Comparison of ENCODE assay signal across 10 cellular contexts in the genomic region with DNA sequence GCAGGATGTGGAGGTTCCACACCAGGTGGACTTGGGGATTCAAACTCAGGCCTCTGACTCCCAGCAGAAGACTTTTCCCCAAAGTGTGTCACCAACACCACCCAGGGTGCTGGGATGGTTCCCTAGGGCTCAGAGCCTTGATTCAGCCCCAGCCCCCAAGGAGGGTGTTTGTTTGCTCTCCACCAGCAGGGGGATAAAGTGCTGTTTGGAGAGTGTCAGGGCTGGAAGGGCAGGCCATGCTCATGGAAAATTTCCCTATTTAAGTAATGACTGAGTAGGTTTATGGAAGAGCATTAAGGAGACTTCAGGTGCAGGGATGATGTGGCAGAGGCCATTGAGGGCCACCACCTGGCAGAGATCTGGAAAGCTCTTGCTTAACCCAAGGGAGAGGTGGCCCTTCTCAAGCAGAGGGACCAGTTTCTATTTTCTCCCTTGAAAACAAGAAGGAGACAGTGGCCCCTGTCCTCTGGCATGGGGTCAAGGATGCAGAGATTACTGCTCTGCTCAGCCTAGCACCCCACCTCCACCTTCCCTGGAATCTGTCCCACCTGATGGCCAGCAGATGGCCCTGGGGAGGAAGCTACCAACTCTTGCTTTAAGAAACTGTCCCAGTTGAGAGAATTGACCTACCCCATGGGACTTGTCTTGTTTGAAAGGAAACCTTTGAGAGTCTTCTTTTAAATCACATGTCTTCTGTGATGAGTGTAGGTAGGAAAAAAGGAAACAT.
DNase-seq lines count a peak whose midpoint lies in the region; ATAC-seq, FAIRE-seq and TF ChIP-seq lines count a peak whose summit lies in the region.
"Had no signal": no experiment of that assay in that cellular context is flagged by ENCODE, and none has a peak within 500 bp of the region (broad histone marks: within the 10 kb centered on the region; RNA-seq: fewer than 3 reads in every experiment).

No MANE protein-coding gene starts in this region.

- peak; percentile 47; the same call in 1 of the 2 replicates for TF ChIP-seq RAD21 in GM12878 (IDR thresholded peaks at IDR 0.05; ENCODE audit: insufficient read depth, low read depth, low read length)

- H3K9ac ChIP-seq in GM12878 (ENCODE audit: control insufficient read depth, insufficient read depth, low read length) (no peak overlapping the region), neural progenitor cell (no peak overlapping the region)

- no peaks in the 10 kb centered on the region; a peak in 1 of 4 replicates for H3K27me3 ChIP-seq in GM12878 (replicated peaks in 1 of 2; ENCODE audit: control insufficient read depth in 2 of 2, insufficient read depth in 2 of 2, low read length in 1 of 2)
- H3K27me3 ChIP-seq in neural progenitor cell, result no peaks in the 10 kb centered on the region

- SMC1A ChIA-PET in GM12878 (lab: Charles Lee; ENCODE audit: uncharacterized antibody, unreplicated experiment), result interaction anchor here (0.6 to 3.0 kb wide), 7 partner anchors 7 to 263 kb away, joined by 3 to 29 read pairs (median 4); no protein-coding TSS in a partner anchor

- no peaks in the 10 kb centered on the region for H4K20me1 ChIP-seq in GM12878 (ENCODE audit: control insufficient read depth, insufficient read depth)
- no peaks in the 10 kb centered on the region for H4K20me1 ChIP-seq in neural progenitor cell (ENCODE audit: low read depth)

- intact Hi-C loops in GM12878 (cut with micrococcal nuclease; ENCODE audit: unreplicated experiment), result loop anchor here (10.0 kb wide), 2 partner anchors 200 to 260 kb away; no protein-coding TSS in a partner anchor
- intact Hi-C loops in Right ventricle myocardium inferior (cut with DNase I), result no loop called here

- RAD21 ChIA-PET in GM12878 (lab: Charles Lee; ENCODE audit: unreplicated experiment), result interaction anchor here (0.7 to 3.0 kb wide), 4 partner anchors 12 to 176 kb away, joined by 3 to 15 read pairs (median 4); no protein-coding TSS in a partner anchor

- TF ChIP-seq CTCF in GM12878 (IDR thresholded peaks at IDR 0.05 in 2 of 3, conservative IDR thresholded peaks at IDR 0.05 in 1 of 3; ENCODE audit: control insufficient read depth in 2 of 3, extremely low read depth in 1 of 3, insufficient read depth in 1 of 3, low read depth in 3 of 3, low read length in 3 of 3) (peak; percentile 34 to 40 (median 39); a peak in 5 of 6 replicates), neural progenitor cell (IDR thresholded peaks at IDR 0.05) (peak; percentile 37), nephron progenitor cell (IDR thresholded peaks at IDR 0.05) (no peak)

- TF ChIP-seq POLR2A in GM12878 (IDR thresholded peaks at IDR 0.05; ENCODE audit: low read depth, low read length), result no peak

- H3K9me3 Mint-ChIP-seq in neural progenitor cell (peaks cover 7% of the 10 kb centered on the region), nephron progenitor cell (no peaks in the 10 kb centered on the region)

- ATAC-seq in GM12878 (peak; percentile 49), Right ventricle myocardium inferior (no peak)

- H3K4me3 Mint-ChIP-seq in neural progenitor cell, result no peak overlapping the region
- no peak overlapping the region for H3K4me3 Mint-ChIP-seq in nephron progenitor cell

- no TSS peak for BruUV-seq in GM12878 (replicated peaks; lab: Mats Ljungman, UMichigan)

- no peak for TF ChIP-seq EP300 in GM12878 (IDR thresholded peaks at IDR 0.05; ENCODE audit: borderline replicate concordance in 1 of 2, control insufficient read depth in 1 of 2, low read depth in 2 of 2, low read length in 2 of 2)

- H3K27me3 Mint-ChIP-seq in neural progenitor cell (ENCODE audit: insufficient read depth, low read depth) (peaks cover 16% of the 10 kb centered on the region), nephron progenitor cell (ENCODE audit: low read depth, poor library complexity) (peaks cover 18% of the 10 kb centered on the region)

- CTCF ChIA-PET in GM12878 (lab: Yijun Ruan, JAX), result interaction anchor here (0.5 to 4.5 kb wide), 15 partner anchors 7 to 458 kb away, joined by 3 to 50 read pairs (median 4); no protein-coding TSS in a partner anchor

- FAIRE-seq in GM12878 (lab: Jason Lieb, UNC), result no peak

- peaks cover 7% of the 10 kb centered on the region for H3F3A ChIP-seq in neural progenitor cell (ENCODE audit: low read depth)

- no peak overlapping the region for H3K4me3 ChIP-seq in GM12878
- H3K4me3 ChIP-seq in neural progenitor cell, result no peak overlapping the region
- H3K4me3 ChIP-seq: SJSA1 had no signal

- H3K27ac ChIP-seq in KOPT-K1 (ENCODE audit: low read depth, low read length, poor library complexity, severe bottlenecking) (peak overlapping the region; percentile 1), GM12878 (ENCODE audit: control insufficient read depth, insufficient read depth) (no peak overlapping the region), neural progenitor cell (no peak overlapping the region)
- H3K27ac ChIP-seq: SJSA1 had no signal

- no peaks in the 10 kb centered on the region for H3K9me3 ChIP-seq in KOPT-K1 (ENCODE audit: insufficient read depth, low read length, poor library complexity, severe bottlenecking)
- no peaks in the 10 kb centered on the region; the same call in 2 of the 3 replicates for H3K9me3 ChIP-seq in GM12878 (replicated peaks; ENCODE audit: control insufficient read depth, insufficient read depth, low read length)
- no peaks in the 10 kb centered on the region for H3K9me3 ChIP-seq in neural progenitor cell (ENCODE audit: low read depth)
- H3K9me3 ChIP-seq: SJSA1 had no signal

- POLR2A ChIA-PET in GM12878 (lab: Charles Lee), result interaction anchor here (1.1 kb wide), 1 partner anchor 198 kb away, joined by 3 read pairs; no protein-coding TSS in a partner anchor

- no peaks in the 10 kb centered on the region for H3K36me3 ChIP-seq in KOPT-K1 (ENCODE audit: insufficient read depth, low read length)
- H3K36me3 ChIP-seq in GM12878 (ENCODE audit: control insufficient read depth in 2 of 2, insufficient read depth in 2 of 2, low read length in 1 of 2), result no peaks in the 10 kb centered on the region
- H3K36me3 ChIP-seq in neural progenitor cell, result no peaks in the 10 kb centered on the region
- H3K36me3 ChIP-seq: SJSA1 had no signal

- peaks cover 9% of the 10 kb centered on the region for H3K4me1 ChIP-seq in GM12878 (ENCODE audit: control insufficient read depth, insufficient read depth, low read length)
- H3K4me1 ChIP-seq in neural progenitor cell, result peaks cover 17% of the 10 kb centered on the region
- H3K4me1 ChIP-seq: SJSA1 had no signal

- H3K4me1 Mint-ChIP-seq in neural progenitor cell (peaks cover 17% of the 10 kb centered on the region), nephron progenitor cell (peaks cover 19% of the 10 kb centered on the region)

- in situ Hi-C loops in GM12878 (cut with MboI), result loop anchor here (25.0 kb wide), 1 partner anchor 358 kb away; no protein-coding TSS in a partner anchor

- H2AFZ ChIP-seq in GM12878 (ENCODE audit: control insufficient read depth, low read depth, low read length), result no peak overlapping the region
- no peak overlapping the region for H2AFZ ChIP-seq in neural progenitor cell (replicated peaks)

- peak; percentile 6 for DNase-seq in NCI-H345 (lab: John Stamatoyannopoulos, UW)
- DNase-seq in NCI-H345 treated with DMSO at 0.1 percent for 48 hours (lab: John Stamatoyannopoulos, UW; ENCODE audit: unreplicated experiment), result no peak
- no peak for DNase-seq in GM12878 (ENCODE audit: low read depth, low spot score)
- no peak for DNase-seq in neural progenitor cell (ENCODE audit: low spot score)
- DNase-seq in NCI-H2171 treated with DMSO at 0.1 percent for 48 hours (lab: John Stamatoyannopoulos, UW), result no peak
- DNase-seq in nephron progenitor cell, result no peak
- DNase-seq in Right ventricle myocardium inferior (ENCODE audit: missing footprints), result no peak
- DNase-seq: activated gamma-delta T cell treated with Interleukin-2 at 50 U/mL for 16 hours had no signal

- H3K27ac Mint-ChIP-seq in neural progenitor cell, result no peak overlapping the region
- H3K27ac Mint-ChIP-seq in nephron progenitor cell, result no peak overlapping the region

- H3K4me2 ChIP-seq in GM12878 (ENCODE audit: control insufficient read depth, insufficient read depth) (no peak overlapping the region), neural progenitor cell (no peak overlapping the region)

- H3K36me3 Mint-ChIP-seq in neural progenitor cell (no peaks in the 10 kb centered on the region), nephron progenitor cell (ENCODE audit: low read depth) (no peaks in the 10 kb centered on the region)

- H3K79me2 ChIP-seq in GM12878 (ENCODE audit: control insufficient read depth, insufficient read depth, low read length) (no peaks in the 10 kb centered on the region), neural progenitor cell (ENCODE audit: low read depth) (no peaks in the 10 kb centered on the region)

TF ChIP-seq in GM12878, 131 proteins besides CTCF, POLR2A, EP300 and RAD21 (continues in another document):
- no peak for TF ChIP-seq PAX8 (IDR thresholded peaks at IDR 0.05)
- no peak for TF ChIP-seq BHLHE40 (IDR thresholded peaks at IDR 0.05; ENCODE audit: borderline replicate concordance in 1 of 2, low read depth in 2 of 2, low read length in 1 of 2)
- TF ChIP-seq ZNF217 (IDR thresholded peaks at IDR 0.05), result no peak
- no peak for TF ChIP-seq HDAC6 (IDR thresholded peaks at IDR 0.05; ENCODE audit: unreplicated experiment)
- TF ChIP-seq, protein P1, sequence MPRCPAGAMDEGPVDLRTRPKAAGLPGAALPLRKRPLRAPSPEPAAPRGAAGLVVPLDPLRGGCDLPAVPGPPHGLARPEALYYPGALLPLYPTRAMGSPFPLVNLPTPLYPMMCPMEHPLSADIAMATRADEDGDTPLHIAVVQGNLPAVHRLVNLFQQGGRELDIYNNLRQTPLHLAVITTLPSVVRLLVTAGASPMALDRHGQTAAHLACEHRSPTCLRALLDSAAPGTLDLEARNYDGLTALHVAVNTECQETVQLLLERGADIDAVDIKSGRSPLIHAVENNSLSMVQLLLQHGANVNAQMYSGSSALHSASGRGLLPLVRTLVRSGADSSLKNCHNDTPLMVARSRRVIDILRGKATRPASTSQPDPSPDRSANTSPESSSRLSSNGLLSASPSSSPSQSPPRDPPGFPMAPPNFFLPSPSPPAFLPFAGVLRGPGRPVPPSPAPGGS (IDR thresholded peaks at IDR 0.05; ENCODE audit: borderline replicate concordance, insufficient read depth, low read depth, low read length, poor library complexity, severe bottlenecking), result no peak
- TF ChIP-seq SMC3 (IDR thresholded peaks at IDR 0.05; ENCODE audit: borderline replicate concordance, low read length), result peak; percentile 29; the same call in 1 of the 2 replicates
